8 cellular contexts compared by ENCODE assay signal in genomic region chr2:68441179-68441993, GRCh38. TPM values are rescaled to one million over a fixed set of nuclear protein-coding genes. Genes with fewer than 3 reads are reported as not detected.
DNase-seq lines count a peak whose midpoint lies in the region; ATAC-seq and TF ChIP-seq lines count a peak whose summit lies in the region.

No MANE protein-coding gene starts in this region.

- peaks cover 1 to 33% (median 18%) of the 10 kb centered on the region in 4 donors for H3K4me1 ChIP-seq in esophagus muscularis mucosa

- H3K27me3 ChIP-seq in esophagus muscularis mucosa, result no peaks in the 10 kb centered on the region
- no peaks in the 10 kb centered on the region for H3K27me3 ChIP-seq in neural cell (ENCODE audit: insufficient read depth, low read depth, low read length)

- TF ChIP-seq POLR2A in esophagus muscularis mucosa (IDR thresholded peaks at IDR 0.05; ENCODE audit: low read depth), result no peak

- DNase-seq in DMS79 treated with DMSO at 0.1 percent for 48 hours (lab: John Stamatoyannopoulos, UW) (peak; percentile 72), OCI-M2 (lab: John Stamatoyannopoulos, UW; ENCODE audit: unreplicated experiment) (peak; percentile 56), activated T-cell treated with anti-CD3 and anti-CD28 coated beads for 24 hours (ENCODE audit: low read depth) (peak; percentile 81), esophagus muscularis mucosa (ENCODE audit: extremely low spot score) (peak; percentile 93)
- DNase-seq in stimulated activated naive CD8-positive, alpha-beta T cell treated with anti-CD3 and anti-CD28 coated beads, Interleukin-15, amount 100 ng/mL, for 72 hours, result peak; percentile 85 to 92

- TF ChIP-seq RAD21 in neural cell (conservative IDR thresholded peaks at IDR 0.05), result peak; percentile 93

- no peaks in the 10 kb centered on the region for H3K9me3 ChIP-seq in KOPT-K1 (ENCODE audit: insufficient read depth, low read length, poor library complexity, severe bottlenecking)
- no peaks in the 10 kb centered on the region for H3K9me3 ChIP-seq in esophagus muscularis mucosa
- H3K9me3 ChIP-seq in neural cell (ENCODE audit: low read length), result no peaks in the 10 kb centered on the region

- no peaks in the 10 kb centered on the region for H3K27me3 Mint-ChIP-seq in stimulated activated naive CD8-positive, alpha-beta T cell treated with anti-CD3 and anti-CD28 coated beads, Interleukin-15, amount 100 ng/mL, for 72 hours

- ATAC-seq in GM21786 (IDR thresholded peaks at IDR 0.05; ENCODE audit: unreplicated experiment), result peak; percentile 99
- ATAC-seq in stimulated activated naive CD8-positive, alpha-beta T cell treated with anti-CD3 and anti-CD28 coated beads, Interleukin-15, amount 100 ng/mL, for 72 hours, result peak; percentile 100

- H2AFZ ChIP-seq in neural cell (ENCODE audit: low read depth, low read length), result no peak overlapping the region

- H3K4me1 Mint-ChIP-seq in stimulated activated naive CD8-positive, alpha-beta T cell treated with anti-CD3 and anti-CD28 coated beads, Interleukin-15, amount 100 ng/mL, for 72 hours, result peaks cover 30% of the 10 kb centered on the region

- H3K27ac Mint-ChIP-seq in stimulated activated naive CD8-positive, alpha-beta T cell treated with anti-CD3 and anti-CD28 coated beads, Interleukin-15, amount 100 ng/mL, for 72 hours, result peak overlapping the region in 1 of 2 donors; percentile 74

- H3K27ac ChIP-seq in KOPT-K1 (ENCODE audit: low read depth, low read length, poor library complexity, severe bottlenecking) (peak overlapping the region; percentile 7), esophagus muscularis mucosa (replicated peaks in 1 of 4) (peak overlapping the region in 2 of 4 donors; percentile 32 to 72), neural cell (ENCODE audit: low read length) (no peak overlapping the region)

- TF ChIP-seq EP300 in esophagus muscularis mucosa (IDR thresholded peaks at IDR 0.05), result no peak
- no peak for TF ChIP-seq EP300 in neural cell (conservative IDR thresholded peaks at IDR 0.05; ENCODE audit: poor library complexity, severe bottlenecking)

- no peak overlapping the region for H3K9ac ChIP-seq in neural cell (ENCODE audit: low read length)

- intact Hi-C loops in esophagus muscularis mucosa (cut with DNase I), result loop anchor here (5.0 kb wide), 2 partner anchors 79 to 319 kb away; no protein-coding TSS in a partner anchor

- 42% methylated on average over 6 of the region's 6 CpGs for WGBS in esophagus muscularis mucosa

- peak overlapping the region; percentile 24 to 43 for H3K4me3 Mint-ChIP-seq in stimulated activated naive CD8-positive, alpha-beta T cell treated with anti-CD3 and anti-CD28 coated beads, Interleukin-15, amount 100 ng/mL, for 72 hours

- H3K79me2 ChIP-seq in neural cell (replicated peaks; ENCODE audit: insufficient read depth, low read length), result no peaks in the 10 kb centered on the region

- H3K4me3 ChIP-seq in esophagus muscularis mucosa, result no peak overlapping the region
- no peak overlapping the region for H3K4me3 ChIP-seq in neural cell (ENCODE audit: low read length)

- H4K20me1 ChIP-seq in neural cell (ENCODE audit: insufficient read depth), result no peaks in the 10 kb centered on the region

- no peak overlapping the region for H3K4me2 ChIP-seq in neural cell (ENCODE audit: low read length)

- H3F3A ChIP-seq in neural cell (ENCODE audit: insufficient read depth, low read length, poor library complexity, severe bottlenecking), result no peaks in the 10 kb centered on the region

- TF ChIP-seq CTCF in esophagus muscularis mucosa (IDR thresholded peaks at IDR 0.05) (peak; percentile 88 to 92 (median 91)), neural cell (IDR thresholded peaks at IDR 0.05; ENCODE audit: poor library complexity, severe bottlenecking) (peak; percentile 94)

- no peaks in the 10 kb centered on the region for H3K9me3 Mint-ChIP-seq in stimulated activated naive CD8-positive, alpha-beta T cell treated with anti-CD3 and anti-CD28 coated beads, Interleukin-15, amount 100 ng/mL, for 72 hours

- H3K36me3 ChIP-seq in KOPT-K1 (ENCODE audit: insufficient read depth, low read length) (no peaks in the 10 kb centered on the region), esophagus muscularis mucosa (no peaks in the 10 kb centered on the region), neural cell (ENCODE audit: insufficient read depth, low read length) (no peaks in the 10 kb centered on the region)

- H3K9me2 ChIP-seq in neural cell (ENCODE audit: insufficient read depth, low read length), result no peaks in the 10 kb centered on the region

TF ChIP-seq in neural cell, 6 proteins besides CTCF, POLR2A, EP300 and RAD21:
- TF ChIP-seq SMC3 (conservative IDR thresholded peaks at IDR 0.05; ENCODE audit: poor library complexity) (peak; percentile 93), MXI1 (conservative IDR thresholded peaks at IDR 0.05; ENCODE audit: poor library complexity, severe bottlenecking) (no peak), EZH2 (IDR thresholded peaks at IDR 0.05; ENCODE audit: borderline replicate concordance, insufficient read depth, low read length, poor library complexity, severe bottlenecking) (no peak), TAF1 (IDR thresholded peaks at IDR 0.05; ENCODE audit: low read depth) (no peak), POLR2AphosphoS5 (IDR thresholded peaks at IDR 0.05) (no peak), REST (IDR thresholded peaks at IDR 0.05; ENCODE audit: borderline replicate concordance) (no peak)

RNA-seq across cellular contexts. Expression of gene FBXO48, which starts 25.7 kb away (rescaled TPM):
- total RNA-seq in esophagus muscularis mucosa, result under 1 TPM; 0.33 to 0.83 (median 0.59) TPM
- 0.45 and 1.1 TPM in 2 replicates for polyA plus RNA-seq in neural cell
- 0.73 and 1.3 TPM in 2 replicates for polyA minus RNA-seq in neural cell

RNA-seq across cellular contexts. Expression of gene APLF, which starts 26.0 kb away (rescaled TPM):
- 10 to 100 TPM in 3 of 4 donors, 1 to 10 TPM in 1; 7.6 to 12.1 (median 10.9) TPM for total RNA-seq in esophagus muscularis mucosa
- 0.40 and 0.45 TPM in 2 replicates for polyA plus RNA-seq in neural cell
- polyA minus RNA-seq in neural cell, result 6.8 and 6.9 TPM in 2 replicates
